8 cellular contexts compared by ENCODE assay signal in the genomic region with DNA sequence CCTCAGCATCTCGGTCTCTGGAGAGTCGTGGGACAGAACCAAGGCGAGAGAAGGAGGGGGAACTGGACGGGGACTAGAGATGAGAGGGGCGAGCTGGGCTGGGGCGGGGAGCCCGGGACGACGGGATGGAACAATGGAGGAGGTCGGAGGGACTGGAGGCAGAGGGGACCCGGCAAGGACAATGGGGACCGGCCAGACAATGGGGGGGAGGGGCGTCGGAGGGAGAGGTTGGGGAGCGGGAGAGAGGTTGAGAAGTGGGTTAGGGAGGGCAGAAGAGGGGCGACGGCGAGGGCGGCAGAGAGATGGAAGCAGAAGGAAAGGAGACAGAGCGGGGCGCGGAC. TPM values are rescaled to one million over a fixed set of nuclear protein-coding genes. Genes with fewer than 3 reads are reported as not detected.
DNase-seq lines count a peak whose midpoint lies in the region; ATAC-seq, FAIRE-seq and TF ChIP-seq lines count a peak whose summit lies in the region.

No MANE protein-coding gene starts in this region.

- peaks cover 23% of the 10 kb centered on the region for H3K4me1 ChIP-seq in NT2/D1 (ENCODE audit: insufficient read depth, insufficient read length)

- H3K9me2 ChIP-seq in neural cell (ENCODE audit: insufficient read depth, low read length), result no peaks in the 10 kb centered on the region

- H2AFZ ChIP-seq in neural cell (ENCODE audit: low read depth, low read length), result no peak overlapping the region

- no peaks in the 10 kb centered on the region for H3K79me2 ChIP-seq in neural cell (replicated peaks; ENCODE audit: insufficient read depth, low read length)

- no peaks in the 10 kb centered on the region for H3K36me3 Mint-ChIP-seq in CD4-positive, alpha-beta T cell (ENCODE audit: low read depth)
- peaks cover 9% of the 10 kb centered on the region for H3K36me3 Mint-ChIP-seq in effector memory CD8-positive, alpha-beta T cell (ENCODE audit: insufficient read depth)

- no peak for TF ChIP-seq EP300 in neural cell (conservative IDR thresholded peaks at IDR 0.05; ENCODE audit: poor library complexity, severe bottlenecking)

- H3K4me3 Mint-ChIP-seq in CD4-positive, alpha-beta T cell, result peak overlapping the region; percentile 80
- H3K4me3 Mint-ChIP-seq in effector memory CD8-positive, alpha-beta T cell, result peak overlapping the region; percentile 86 to 89

- TF ChIP-seq CTCF in CD4-positive, alpha-beta T cell (IDR thresholded peaks at IDR 0.05), result no peak
- no peak for TF ChIP-seq CTCF in neural cell (IDR thresholded peaks at IDR 0.05; ENCODE audit: poor library complexity, severe bottlenecking)

- no peak for TF ChIP-seq POLR2A in H54 (IDR thresholded peaks at IDR 0.05; ENCODE audit: low read depth, low read length)

- H3K9ac ChIP-seq in NT2/D1 (ENCODE audit: insufficient read length, low read depth) (peak overlapping the region; percentile 92), neural cell (ENCODE audit: low read length) (peak overlapping the region; percentile 50)

- ATAC-seq in CD4-positive, alpha-beta T cell (ENCODE audit: poor library complexity), result no peak
- no peak for ATAC-seq in effector memory CD8-positive, alpha-beta T cell (replicated peaks)
- ATAC-seq in GM21717 (IDR thresholded peaks at IDR 0.05; ENCODE audit: unreplicated experiment), result no peak

- intact Hi-C loops in CD4-positive, alpha-beta T cell (cut with DNase I, micrococcal nuclease), result loop anchor here (1.0 to 10.0 kb wide), 3 partner anchors 60 to 289 kb away; a partner anchor contains a TSS

- H3K27ac ChIP-seq in CD4-positive, alpha-beta T cell (ENCODE audit: low read depth, low read length), result no peak overlapping the region
- H3K27ac ChIP-seq in neural cell (ENCODE audit: low read length), result no peak overlapping the region

- H3K9me3 Mint-ChIP-seq in CD4-positive, alpha-beta T cell, result no peaks in the 10 kb centered on the region
- no peaks in the 10 kb centered on the region for H3K9me3 Mint-ChIP-seq in effector memory CD8-positive, alpha-beta T cell

- H3F3A ChIP-seq in neural cell (ENCODE audit: insufficient read depth, low read length, poor library complexity, severe bottlenecking), result no peaks in the 10 kb centered on the region

- peaks cover 35% of the 10 kb centered on the region for H3K4me1 Mint-ChIP-seq in CD4-positive, alpha-beta T cell (ENCODE audit: low read depth)
- peaks cover 25 to 26% of the 10 kb centered on the region in 2 donors for H3K4me1 Mint-ChIP-seq in effector memory CD8-positive, alpha-beta T cell (ENCODE audit: low read depth in 2 of 2)

- no peak overlapping the region for H3K27ac Mint-ChIP-seq in CD4-positive, alpha-beta T cell
- peak overlapping the region; percentile 55 to 77 for H3K27ac Mint-ChIP-seq in effector memory CD8-positive, alpha-beta T cell

- DNase-seq in CD4-positive, alpha-beta T cell, result peak in 1 of 10 experiments; percentile 5
- DNase-seq in NT2/D1 (ENCODE audit: low read depth, low spot score) (no peak), SHP77 treated with DMSO at 0.1 percent for 48 hours (lab: John Stamatoyannopoulos, UW) (no peak), H54 (ENCODE audit: insufficient read length, low spot score) (no peak)
- DNase-seq in effector memory CD8-positive, alpha-beta T cell, result peak in 1 of 3 experiments; percentile 12
- no peak for DNase-seq in stimulated activated CD4-positive, alpha-beta T cell treated with anti-CD3 and anti-CD28 coated beads, Interleukin-4, amount 100 ng/mL, for 24 hours

- POLR2A ChIA-PET in CD4-positive, alpha-beta T cell (lab: Charles Lee), result no interaction called here

- TF ChIP-seq RAD21 in neural cell (conservative IDR thresholded peaks at IDR 0.05), result no peak

- no peak overlapping the region for H3K4me2 ChIP-seq in neural cell (ENCODE audit: low read length)

- no peaks in the 10 kb centered on the region for H4K20me1 ChIP-seq in neural cell (ENCODE audit: insufficient read depth)

- peak overlapping the region; percentile 83 for H3K4me3 ChIP-seq in NT2/D1 (ENCODE audit: insufficient read length, low read depth)
- peak overlapping the region; percentile 79 for H3K4me3 ChIP-seq in neural cell (ENCODE audit: low read length)

- H3K36me3 ChIP-seq in NT2/D1 (ENCODE audit: insufficient read depth, insufficient read length, low read length) (no peaks in the 10 kb centered on the region), neural cell (ENCODE audit: insufficient read depth, low read length) (no peaks in the 10 kb centered on the region)

- peaks cover 53% of the 10 kb centered on the region for H3K27me3 Mint-ChIP-seq in CD4-positive, alpha-beta T cell
- peaks cover 36 to 54% of the 10 kb centered on the region in 2 donors for H3K27me3 Mint-ChIP-seq in effector memory CD8-positive, alpha-beta T cell

- CTCF ChIA-PET in CD4-positive, alpha-beta T cell (lab: Charles Lee), result interaction anchor here (0.6 to 5.4 kb wide), 8 partner anchors 11 to 74 kb away, joined by 3 to 28 read pairs (median 3); no protein-coding TSS in a partner anchor

- no peak for FAIRE-seq in H54 (lab: Jason Lieb, UNC)

- H3K9me3 ChIP-seq in CD4-positive, alpha-beta T cell (ENCODE audit: control insufficient read depth, low read length), result no peaks in the 10 kb centered on the region
- no peaks in the 10 kb centered on the region for H3K9me3 ChIP-seq in NT2/D1 (ENCODE audit: insufficient read depth, low read length)
- no peaks in the 10 kb centered on the region for H3K9me3 ChIP-seq in neural cell (ENCODE audit: low read length)

- H3K27me3 ChIP-seq in CD4-positive, alpha-beta T cell (ENCODE audit: control insufficient read depth, insufficient read depth, low read length), result peaks cover 45% of the 10 kb centered on the region
- H3K27me3 ChIP-seq in NT2/D1 (ENCODE audit: insufficient read depth, insufficient read length), result peaks cover 55% of the 10 kb centered on the region
- peaks cover 64% of the 10 kb centered on the region for H3K27me3 ChIP-seq in neural cell (ENCODE audit: insufficient read depth, low read depth, low read length)

TF ChIP-seq in neural cell, 6 proteins besides CTCF, POLR2A, EP300 and RAD21:
- no peak for TF ChIP-seq SMC3 (conservative IDR thresholded peaks at IDR 0.05; ENCODE audit: poor library complexity)

RNA-seq across cellular contexts. Expression of a gene that starts 0.7 kb away (rescaled TPM):
- under 1 TPM; 0.11 to 0.22 TPM for total RNA-seq in CD4-positive, alpha-beta T cell
- polyA plus RNA-seq in neural cell, result 3.6 and 6.7 TPM in 2 replicates
- polyA minus RNA-seq in neural cell, result 5.6 and 7.2 TPM in 2 replicates
